Comparison of ENCODE assay signal across 10 cellular contexts in genomic region chr5:157548513-157549282, GRCh38. TPM values are rescaled to one million over a fixed set of nuclear protein-coding genes. Genes with fewer than 3 reads are reported as not detected.
DNase-seq lines count a peak whose midpoint lies in the region; ATAC-seq and TF ChIP-seq lines count a peak whose summit lies in the region.
"Had no signal": no experiment of that assay in that cellular context is flagged by ENCODE, and none has a peak within 500 bp of the region (broad histone marks: within the 10 kb centered on the region; RNA-seq: fewer than 3 reads in every experiment).

No MANE protein-coding gene starts in this region.

- H3K4me1 ChIP-seq in breast epithelium, result no peaks in the 10 kb centered on the region
- no peaks in the 10 kb centered on the region for H3K4me1 ChIP-seq in uterus

- H3K27me3 ChIP-seq in breast epithelium (no peaks in the 10 kb centered on the region), uterus (no peaks in the 10 kb centered on the region)

- TF ChIP-seq POLR2A in breast epithelium (IDR thresholded peaks at IDR 0.05) (no peak), uterus (IDR thresholded peaks at IDR 0.05) (no peak)

- BruUV-seq in MCF 10A (replicated peaks; lab: Mats Ljungman, UMichigan), result no TSS peak

- H3K9me3 ChIP-seq in breast epithelium (no peaks in the 10 kb centered on the region), uterus (no peaks in the 10 kb centered on the region)

- no peaks in the 10 kb centered on the region for H3K9me3 Mint-ChIP-seq in MCF 10A (ENCODE audit: unreplicated experiment)
- H3K9me3 Mint-ChIP-seq in activated CD4-positive, alpha-beta memory T cell treated with anti-CD3 and anti-CD28 coated beads for 36 hours, result no peaks in the 10 kb centered on the region

- peaks cover 22% of the 10 kb centered on the region for H3K4me1 Mint-ChIP-seq in MCF 10A (ENCODE audit: insufficient read depth, unreplicated experiment)
- peaks cover 91% of the 10 kb centered on the region for H3K4me1 Mint-ChIP-seq in activated CD4-positive, alpha-beta memory T cell treated with anti-CD3 and anti-CD28 coated beads for 36 hours (ENCODE audit: low read depth)

- H3K27ac Mint-ChIP-seq in MCF 10A (ENCODE audit: low read depth, unreplicated experiment), result no peak overlapping the region
- H3K27ac Mint-ChIP-seq in activated CD4-positive, alpha-beta memory T cell treated with anti-CD3 and anti-CD28 coated beads for 36 hours, result peak overlapping the region; percentile 69

- no peaks in the 10 kb centered on the region for H3K27me3 Mint-ChIP-seq in MCF 10A (ENCODE audit: insufficient read depth, unreplicated experiment)
- no peaks in the 10 kb centered on the region for H3K27me3 Mint-ChIP-seq in activated CD4-positive, alpha-beta memory T cell treated with anti-CD3 and anti-CD28 coated beads for 36 hours

- ATAC-seq in left ventricle myocardium superior, result peak; percentile 23
- ATAC-seq in HG03025 (IDR thresholded peaks at IDR 0.05; ENCODE audit: low FRiP score, unreplicated experiment), result no peak
- ATAC-seq in GM19452 (IDR thresholded peaks at IDR 0.05; ENCODE audit: unreplicated experiment), result no peak

- DNase-seq in MCF 10A (ENCODE audit: unreplicated experiment) (peak; percentile 95), breast epithelium (ENCODE audit: low spot score in 2 of 2) (no peak), left ventricle myocardium superior (no peak), uterus (no peak), HuH-7 (ENCODE audit: low spot score) (no peak)
- no peak for DNase-seq in activated CD4-positive, alpha-beta memory T cell treated with anti-CD3 and anti-CD28 coated beads for 36 hours
- DNase-seq: islet precursor cell, NCI-H446 treated with DMSO at 0.1 percent for 48 hours had no signal

- intact Hi-C loops in MCF 10A (cut with micrococcal nuclease), result no loop called here
- intact Hi-C loops in breast epithelium (cut with DNase I; ENCODE audit: low total_unique reads), result no loop called here
- intact Hi-C loops in activated CD4-positive, alpha-beta memory T cell treated with anti-CD3 and anti-CD28 coated beads for 36 hours (cut with micrococcal nuclease), result loop anchor here (10.0 kb wide), 2 partner anchors 294 to 306 kb away; partner anchors contain the start of gene CLINT1
- intact Hi-C loops in left ventricle myocardium superior (cut with micrococcal nuclease), result no loop called here
- intact Hi-C loops in uterus (cut with DNase I; ENCODE audit: low total_unique reads), result no loop called here

- peak overlapping the region in 1 of 2 donors; percentile 53 for H3K27ac ChIP-seq in breast epithelium
- H3K27ac ChIP-seq in uterus, result peak overlapping the region; percentile 23 to 34

- no peak overlapping the region for H3K4me3 Mint-ChIP-seq in MCF 10A (ENCODE audit: unreplicated experiment)
- peak overlapping the region; percentile 20 for H3K4me3 Mint-ChIP-seq in activated CD4-positive, alpha-beta memory T cell treated with anti-CD3 and anti-CD28 coated beads for 36 hours

- H3K4me3 ChIP-seq in breast epithelium, result no peak overlapping the region
- no peak overlapping the region for H3K4me3 ChIP-seq in uterus

- CTCF ChIA-PET in MCF 10A (lab: Yijun Ruan, JAX), result interaction anchor here (0.6 to 1.3 kb wide), 3 partner anchors 32 to 62 kb away, joined by 3 read pairs; no protein-coding TSS in a partner anchor
- CTCF ChIA-PET in activated CD4-positive, alpha-beta memory T cell treated with anti-CD3 and anti-CD28 coated beads for 36 hours (lab: Charles Lee), result interaction anchor here (1.0 to 1.6 kb wide), 2 partner anchors 13 to 23 kb away, joined by 3 read pairs; no protein-coding TSS in a partner anchor

- TF ChIP-seq CTCF in MCF 10A (IDR thresholded peaks at IDR 0.05; ENCODE audit: unreplicated experiment) (no peak), breast epithelium (IDR thresholded peaks at IDR 0.05) (no peak), uterus (IDR thresholded peaks at IDR 0.05) (no peak)

- POLR2A ChIA-PET in MCF 10A (lab: Yijun Ruan, JAX), result no interaction called here
- POLR2A ChIA-PET in activated CD4-positive, alpha-beta memory T cell treated with anti-CD3 and anti-CD28 coated beads for 36 hours (lab: Charles Lee), result interaction anchor here (1.5 to 2.9 kb wide), 3 partner anchors 7 to 18 kb away, joined by 6 to 11 read pairs (median 6); no protein-coding TSS in a partner anchor

- H3K36me3 ChIP-seq in breast epithelium, result no peaks in the 10 kb centered on the region
- H3K36me3 ChIP-seq in uterus, result no peaks in the 10 kb centered on the region

- H3K36me3 Mint-ChIP-seq in MCF 10A (ENCODE audit: insufficient read depth, unreplicated experiment), result no peaks in the 10 kb centered on the region
- peaks cover 57% of the 10 kb centered on the region for H3K36me3 Mint-ChIP-seq in activated CD4-positive, alpha-beta memory T cell treated with anti-CD3 and anti-CD28 coated beads for 36 hours

RNA-seq across cellular contexts. Expression of gene ADAM19, which starts 26.9 kb away (rescaled TPM):
- 0.47 and 0.96 TPM in 2 replicates for total RNA-seq in MCF 10A (2022)
- total RNA-seq in breast epithelium, result 1 to 10 TPM; 1.9 to 3.6 (median 3.5) TPM
- total RNA-seq in activated CD4-positive, alpha-beta memory T cell treated with anti-CD3 and anti-CD28 coated beads for 36 hours, result 100 to 1,000 TPM; 107 to 111 TPM
- total RNA-seq in left ventricle myocardium superior, result 9.3 TPM
- total RNA-seq in uterus, result 10 to 100 TPM in 3 of 4 donors, 1 to 10 TPM in 1; 2.4 to 25.6 (median 15.3) TPM

Comparison
In these comparisons a context has a peak if more than half of its experiments do, and no peak if none do; other contexts are left out.
1. RNA of gene ADAM19, which starts 26.9 kb away (total RNA-seq): 107 to 111 TPM in activated CD4-positive, alpha-beta memory T cell treated with anti-CD3 and anti-CD28 coated beads for 36 hours; 2.4 to 25.6 TPM in uterus, 9.3 TPM in left ventricle myocardium superior (single experiment), 1.9 to 3.6 TPM in breast epithelium and 0.47 to 0.96 TPM in MCF 10A; every median in the first group is over 4 times any median in the second.